ENCODE assay signal across 9 cellular contexts in the genomic region with DNA sequence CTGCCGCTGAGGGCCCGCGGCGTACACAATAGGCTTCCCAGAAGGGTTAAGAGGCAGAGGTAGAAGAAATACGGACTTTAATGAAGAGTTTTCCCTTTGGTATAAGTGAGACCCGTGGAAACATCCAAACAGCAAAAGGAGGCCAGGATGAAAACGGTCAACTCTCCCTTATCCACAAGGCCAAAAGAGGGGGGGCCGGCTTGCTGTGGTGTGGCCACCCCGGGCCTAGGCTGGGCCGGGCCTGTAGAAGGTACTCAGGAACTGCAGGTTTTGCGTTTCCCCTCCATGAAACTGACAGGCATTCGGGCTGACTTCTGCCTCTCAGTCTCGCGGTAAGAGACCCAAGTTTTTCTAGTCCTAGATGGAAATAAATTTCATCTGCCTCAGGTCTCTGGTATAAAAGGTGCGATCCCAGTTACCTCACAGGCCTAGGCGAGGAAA. TPM values are rescaled to one million over a fixed set of nuclear protein-coding genes. Genes with fewer than 3 reads are reported as not detected.
A peak's percentile ranks its signal among the peaks of the same experiment; 100 is the strongest.
DNase-seq lines count a peak whose midpoint lies in the region; ATAC-seq, FAIRE-seq and TF ChIP-seq lines count a peak whose summit lies in the region.
"Had no signal": no experiment of that assay in that cellular context is flagged by ENCODE, and none has a peak within 500 bp of the region (broad histone marks: within the 10 kb centered on the region; RNA-seq: fewer than 3 reads in every experiment).

No MANE protein-coding gene starts in this region.

- H3K9ac ChIP-seq in GM23248 (peak overlapping the region; percentile 82), H1 (replicated peaks in 1 of 4; ENCODE audit: extremely low read depth in 1 of 4, low read depth in 3 of 4, low read length in 3 of 4) (peak overlapping the region; percentile 19 to 96 (median 94); a peak in 6 of 7 replicates)

- H3K79me2 ChIP-seq in GM23248 (ENCODE audit: insufficient read depth) (peaks cover 45% of the 10 kb centered on the region), H1 (ENCODE audit: control insufficient read depth in 1 of 2, insufficient read depth in 2 of 2, low read length in 2 of 2) (peaks cover 0 to 18% of the 10 kb centered on the region in 2 experiments; a peak in 3 of 4 replicates)

- H2AFZ ChIP-seq in GM23248: peak overlapping the region; percentile 40
- no peak overlapping the region for H2AFZ ChIP-seq in H1 (ENCODE audit: low read length)

- in situ Hi-C loops in GM23248 (cut with MboI): no loop called here

- no peak; a peak in 1 of 3 replicates for TF ChIP-seq POLR2A in H1 (IDR thresholded peaks at IDR 0.05; ENCODE audit: control extremely low read depth in 1 of 2, low read depth in 2 of 2, low read length in 2 of 2)

- peak overlapping the region; percentile 28; the same call in 1 of the 2 replicates for H3K18ac ChIP-seq in H1 (ENCODE audit: extremely low read depth, low read length)

- H4K91ac ChIP-seq in H1 (replicated peaks; ENCODE audit: insufficient read length, low read length): no peak overlapping the region

- DNase-seq in DMS114 treated with DMSO at 0.1 percent for 48 hours (lab: John Stamatoyannopoulos, UW; ENCODE audit: unreplicated experiment): peak; percentile 39
- peak; percentile 53 for DNase-seq in GM23248
- peak; percentile 62 for DNase-seq in RKO (ENCODE audit: low spot score)
- DNase-seq in H1 (ENCODE audit: low read depth in 1 of 2, low spot score in 2 of 2): no peak
- peak; percentile 39 for DNase-seq in myocyte (ENCODE audit: low read depth)
- no peak for DNase-seq in ureter (ENCODE audit: low spot score)
- DNase-seq in activated CD4-positive, alpha-beta T cell treated with anti-CD3 and anti-CD28 coated beads for 4 hours: no peak

- H3K4me2 ChIP-seq in GM23248 (ENCODE audit: unreplicated experiment) (peak overlapping the region; percentile 91), H1 (ENCODE audit: insufficient read depth in 1 of 2, low read depth in 2 of 2, low read length in 2 of 2) (peak overlapping the region; percentile 67 to 81)

- H2AK5ac ChIP-seq in H1 (ENCODE audit: low read depth, low read length): no peak overlapping the region

- no peak overlapping the region for H2BK20ac ChIP-seq in H1 (ENCODE audit: low read length)

- peaks cover 15% of the 10 kb centered on the region for H3K4me1 ChIP-seq in GM23248 (ENCODE audit: insufficient read depth)
- H3K4me1 ChIP-seq in H1 (replicated peaks in 1 of 4; ENCODE audit: control insufficient read depth in 3 of 4, insufficient read depth in 4 of 4, low read length in 3 of 4): peaks cover 1 to 4% (median 3%) of the 10 kb centered on the region in 4 experiments; a peak in 6 of 7 replicates

- no peak overlapping the region for H2BK5ac ChIP-seq in H1 (ENCODE audit: low read depth, low read length)

- CTCF ChIA-PET in H1 (lab: Charles Lee; ENCODE audit: partially characterized antibody): interaction anchor here (1.0 to 8.2 kb wide), 7 partner anchors 22 to 98 kb away, joined by 3 to 113 read pairs (median 3); partner anchors contain the start of gene LENEP

- peaks cover 20% of the 10 kb centered on the region for H3K36me3 ChIP-seq in GM23248 (ENCODE audit: low read depth)
- H3K36me3 ChIP-seq in H1 (ENCODE audit: control insufficient read depth in 2 of 4, insufficient read depth in 4 of 4, low read length in 3 of 4): peaks cover 18 to 44% (median 39%) of the 10 kb centered on the region in 4 experiments

- no peak for TF ChIP-seq CTCF in H1 (IDR thresholded peaks at IDR 0.05; ENCODE audit: control extremely low read depth in 1 of 3, insufficient read depth in 1 of 3, low read depth in 1 of 3, low read length in 3 of 3)

- no peak for ATAC-seq in HG02610 (IDR thresholded peaks at IDR 0.05; ENCODE audit: unreplicated experiment)

- POLR2A ChIA-PET in H1 (lab: Charles Lee; ENCODE audit: partially characterized antibody): interaction anchor here (1.2 to 42.8 kb wide), 8 partner anchors 3 to 354 kb away, joined by 3 to 662 read pairs (median 4); partner anchors contain the start of genes CKS1B, FLAD1, LENEP and PBXIP1

- no peaks in the 10 kb centered on the region for H4K20me1 ChIP-seq in GM23248 (ENCODE audit: insufficient read depth)
- H4K20me1 ChIP-seq in H1 (replicated peaks in 1 of 2; ENCODE audit: control insufficient read depth in 1 of 2, insufficient read depth in 2 of 2, low read length in 2 of 2): peaks cover 0 to 8% of the 10 kb centered on the region in 2 experiments

- H3K27ac ChIP-seq in GM23248: peak overlapping the region; percentile 70
- peak overlapping the region; percentile 99; the same call in 1 of the 2 replicates for H3K27ac ChIP-seq in H1 (ENCODE audit: low read depth, low read length)

- no peaks in the 10 kb centered on the region for H3K9me2 ChIP-seq in GM23248 (ENCODE audit: insufficient read depth)

- no peak overlapping the region; the same call in 1 of the 2 replicates for H2BK12ac ChIP-seq in H1 (ENCODE audit: low read depth, low read length)

- H3K27me3 ChIP-seq in GM23248 (replicated peaks; ENCODE audit: insufficient read depth): no peaks in the 10 kb centered on the region
- H3K27me3 ChIP-seq in H1 (replicated peaks in 1 of 4; ENCODE audit: control insufficient read depth in 3 of 4, extremely low read depth in 1 of 4, insufficient read depth in 3 of 4, low read length in 3 of 4): no peaks in the 10 kb centered on the region; a peak in 1 of 7 replicates

- WGBS in GM23248 (ENCODE audit: low coverage in 1 of 2, low lambda C conversion rate in 2 of 2, missing lambda C conversion rate in 2 of 2), 2 experiments: 7% methylated on average over 16 of the region's 16 CpGs
- 33% methylated on average over 16 of the region's 16 CpGs; no CpG with 5 or more reads in 1 of the 2 experiments for WGBS in H1 (ENCODE audit: extremely low coverage in 1 of 2, insufficient coverage in 1 of 2, insufficient read length in 1 of 2, insufficient replicate concordance in 2 of 2, low coverage in 1 of 2, low lambda C conversion rate in 2 of 2, missing lambda C conversion rate in 1 of 2), 2 experiments

- H3K4me3 ChIP-seq in GM23248 (peak overlapping the region; percentile 79), H1 (ENCODE audit: extremely low read depth in 1 of 4, insufficient read depth in 2 of 4, low read depth in 3 of 4, low read length in 4 of 4) (peak overlapping the region; percentile 50 to 84 (median 54))

- peaks cover 39% of the 10 kb centered on the region for H3F3A ChIP-seq in GM23248 (ENCODE audit: insufficient read depth)

- TF ChIP-seq RAD21 in H1 (IDR thresholded peaks at IDR 0.05 in 1 of 2, conservative IDR thresholded peaks at IDR 0.05 in 1 of 2; ENCODE audit: low read depth in 2 of 2, low read length in 2 of 2): no peak

- H3K56ac ChIP-seq in H1 (replicated peaks; ENCODE audit: insufficient read length, low read depth, low read length): peak overlapping the region; percentile 5

- no peaks in the 10 kb centered on the region for H3K23me2 ChIP-seq in H1 (ENCODE audit: low read depth, low read length)

- H3K23ac ChIP-seq in H1 (ENCODE audit: insufficient read length): no peak overlapping the region

- H3K4ac ChIP-seq in H1 (replicated peaks; ENCODE audit: insufficient read length, low read depth, low read length): no peak overlapping the region

- no peak overlapping the region for H3K14ac ChIP-seq in H1 (ENCODE audit: insufficient read length)

- no peak for FAIRE-seq in H1 (lab: Jason Lieb, UNC)
- FAIRE-seq: TTC549 had no signal

- no peak overlapping the region for H2BK15ac ChIP-seq in H1 (ENCODE audit: low read length)

- H3K79me1 ChIP-seq in H1 (ENCODE audit: low read depth, low read length): peaks cover 4% of the 10 kb centered on the region

- peak overlapping the region; percentile 98 for H4K8ac ChIP-seq in H1 (ENCODE audit: extremely low read depth, insufficient read depth, low read length)

- no peak overlapping the region for H2BK120ac ChIP-seq in H1 (replicated peaks; ENCODE audit: low read depth, low read length)

- no peaks in the 10 kb centered on the region for H3K9me3 ChIP-seq in GM23248 (ENCODE audit: low read depth)
- H3K9me3 ChIP-seq in H1 (ENCODE audit: insufficient read depth in 2 of 2, low read depth in 1 of 2, low read length in 1 of 2): no peaks in the 10 kb centered on the region

- TF ChIP-seq EP300 in H1 (IDR thresholded peaks at IDR 0.05; ENCODE audit: borderline replicate concordance in 1 of 2, low read depth in 2 of 2, low read length in 2 of 2): no peak

- H4K5ac ChIP-seq in H1 (ENCODE audit: insufficient read length, low read depth, low read length): peak overlapping the region; percentile 67

RNA-seq across cellular contexts. Expression of gene PYGO2, which starts 0.7 kb away (rescaled TPM):
- total RNA-seq in GM23248 (2014; rRNA removed; shearing (Covaris generic)): 13.2 and 14.9 TPM in 2 replicates
- 14.7 and 15.4 TPM in 2 replicates for polyA plus RNA-seq in GM23248 (2016; fragmentation: Nextera tagmentation; extraction: Ambion mirVana)
- total RNA-seq in H1 (2021; fragmentation: NEBNext Ultra II Directional; extraction: Animal tissue kit (Norgen Biotek cat#: 25700)): 31.6 and 32.4 TPM in 2 replicates
- 31.0 and 36.3 TPM in 2 replicates for polyA plus RNA-seq in H1 (2011; rRNA removed)
- 24.4 TPM for polyA plus RNA-seq in H1 (2011; cell fraction: cytosol; rRNA removed)
- 31.8 TPM for polyA plus RNA-seq in H1 (2011; cell fraction: nucleus; rRNA removed)
- polyA plus RNA-seq in H1 (2012, experiment 1 of 2): 26.7 to 28.7 TPM (median 28.3 TPM) in 4 replicates
- 38.2 TPM for polyA plus RNA-seq in H1 (2012, experiment 2 of 2)
- polyA plus RNA-seq in H1 (2013, experiment 1 of 2): 22.4 TPM
- 21.0 TPM for polyA plus RNA-seq in H1 (2013, experiment 2 of 2)
- 17.6 and 24.9 TPM in 2 replicates for polyA minus RNA-seq in H1 (2011; rRNA and poly(A)+ RNA removed)
- polyA minus RNA-seq in H1 (2011; cell fraction: cytosol; rRNA and poly(A)+ RNA removed): 18.0 TPM
- 14.7 TPM for polyA minus RNA-seq in H1 (2011; cell fraction: nucleus; rRNA and poly(A)+ RNA removed)
- 25.8 and 31.0 TPM in 2 replicates for total RNA-seq in myocyte
- polyA plus RNA-seq in myocyte (2012): 27.0 TPM
- total RNA-seq in ureter: 35.8 TPM

RNA-seq across cellular contexts. Expression of gene PBXIP1, which starts 6.4 kb away (rescaled TPM):
- 70.4 and 72.2 TPM in 2 replicates for total RNA-seq in GM23248 (2014; rRNA removed; shearing (Covaris generic))
- polyA plus RNA-seq in GM23248 (2016; fragmentation: Nextera tagmentation; extraction: Ambion mirVana) (25.9 and 26.4 TPM in 2 replicates), H1 (2011; rRNA removed) (12.0 and 14.3 TPM in 2 replicates)
- 17.9 and 19.8 TPM in 2 replicates for total RNA-seq in H1 (2021; fragmentation: NEBNext Ultra II Directional; extraction: Animal tissue kit (Norgen Biotek cat#: 25700))
- polyA plus RNA-seq in H1 (2011; cell fraction: cytosol; rRNA removed): 22.3 TPM
- 31.4 TPM for polyA plus RNA-seq in H1 (2011; cell fraction: nucleus; rRNA removed)
- 23.2 to 27.8 TPM (median 26.0 TPM) in 4 replicates for polyA plus RNA-seq in H1 (2012, experiment 1 of 2)
- 15.7 TPM for polyA plus RNA-seq in H1 (2012, experiment 2 of 2)
- 23.5 TPM for polyA plus RNA-seq in H1 (2013, experiment 1 of 2)
- polyA plus RNA-seq in H1 (2013, experiment 2 of 2): 23.6 TPM
- 13.3 and 14.2 TPM in 2 replicates for polyA minus RNA-seq in H1 (2011; rRNA and poly(A)+ RNA removed)
- 12.4 TPM for polyA minus RNA-seq in H1 (2011; cell fraction: cytosol; rRNA and poly(A)+ RNA removed)
- polyA minus RNA-seq in H1 (2011; cell fraction: nucleus; rRNA and poly(A)+ RNA removed): 13.7 TPM
- total RNA-seq in myocyte (535 and 641 TPM in 2 replicates), ureter (71.2 TPM)
- polyA plus RNA-seq in myocyte (2012): 255 TPM

RNA-seq across cellular contexts. Expression of gene SHC1, which starts 8.3 kb away (rescaled TPM):
- total RNA-seq in GM23248 (2014; rRNA removed; shearing (Covaris generic)): 295 and 319 TPM in 2 replicates
- 275 and 278 TPM in 2 replicates for polyA plus RNA-seq in GM23248 (2016; fragmentation: Nextera tagmentation; extraction: Ambion mirVana)
- total RNA-seq in H1 (2021; fragmentation: NEBNext Ultra II Directional; extraction: Animal tissue kit (Norgen Biotek cat#: 25700)): 204 and 212 TPM in 2 replicates
- 177 and 197 TPM in 2 replicates for polyA plus RNA-seq in H1 (2011; rRNA removed)
- 199 TPM for polyA plus RNA-seq in H1 (2011; cell fraction: cytosol; rRNA removed)
- polyA plus RNA-seq in H1 (2011; cell fraction: nucleus; rRNA removed): 757 TPM
- polyA plus RNA-seq in H1 (2012, experiment 1 of 2): 146 to 233 TPM (median 185 TPM) in 4 replicates
- 206 TPM for polyA plus RNA-seq in H1 (2012, experiment 2 of 2)
- 197 TPM for polyA plus RNA-seq in H1 (2013, experiment 1 of 2)
- 196 TPM for polyA plus RNA-seq in H1 (2013, experiment 2 of 2)
- 204 and 224 TPM in 2 replicates for polyA minus RNA-seq in H1 (2011; rRNA and poly(A)+ RNA removed)
- polyA minus RNA-seq in H1 (2011; cell fraction: cytosol; rRNA and poly(A)+ RNA removed): 101 TPM
- 123 TPM for polyA minus RNA-seq in H1 (2011; cell fraction: nucleus; rRNA and poly(A)+ RNA removed)
- 165 and 171 TPM in 2 replicates for total RNA-seq in myocyte
- polyA plus RNA-seq in myocyte (2012): 295 TPM
- total RNA-seq in ureter: 216 TPM

RNA-seq across cellular contexts. Expression of gene CKS1B, which starts 12.2 kb away (rescaled TPM):
- total RNA-seq in GM23248 (2014; rRNA removed; shearing (Covaris generic)): 45.6 and 50.3 TPM in 2 replicates
- polyA plus RNA-seq in GM23248 (2016; fragmentation: Nextera tagmentation; extraction: Ambion mirVana): 113 and 119 TPM in 2 replicates
- 284 and 294 TPM in 2 replicates for total RNA-seq in H1 (2021; fragmentation: NEBNext Ultra II Directional; extraction: Animal tissue kit (Norgen Biotek cat#: 25700))
- 801 and 1,025 TPM in 2 replicates for polyA plus RNA-seq in H1 (2011; rRNA removed)
- 668 TPM for polyA plus RNA-seq in H1 (2011; cell fraction: cytosol; rRNA removed)
- polyA plus RNA-seq in H1 (2011; cell fraction: nucleus; rRNA removed): 301 TPM
- polyA plus RNA-seq in H1 (2012, experiment 1 of 2): 458 to 597 TPM (median 493 TPM) in 4 replicates
- 299 TPM for polyA plus RNA-seq in H1 (2012, experiment 2 of 2)
- polyA plus RNA-seq in H1 (2013, experiment 1 of 2): 459 TPM
- 480 TPM for polyA plus RNA-seq in H1 (2013, experiment 2 of 2)
- 354 and 434 TPM in 2 replicates for polyA minus RNA-seq in H1 (2011; rRNA and poly(A)+ RNA removed)
- polyA minus RNA-seq in H1 (2011; cell fraction: cytosol; rRNA and poly(A)+ RNA removed): 129 TPM
- polyA minus RNA-seq in H1 (2011; cell fraction: nucleus; rRNA and poly(A)+ RNA removed): 123 TPM
- total RNA-seq in myocyte: 26.6 and 33.5 TPM in 2 replicates
- polyA plus RNA-seq in myocyte (2012): 56.5 TPM
- 24.8 TPM for total RNA-seq in ureter

RNA-seq across cellular contexts. Expression of gene FLAD1, which starts 20.9 kb away (rescaled TPM):
- total RNA-seq in GM23248 (2014; rRNA removed; shearing (Covaris generic)): 15.6 and 21.3 TPM in 2 replicates
- polyA plus RNA-seq in GM23248 (2016; fragmentation: Nextera tagmentation; extraction: Ambion mirVana) (26.4 and 30.2 TPM in 2 replicates), H1 (2011; rRNA removed) (143 and 189 TPM in 2 replicates)
- total RNA-seq in H1 (2021; fragmentation: NEBNext Ultra II Directional; extraction: Animal tissue kit (Norgen Biotek cat#: 25700)): 97.4 and 104 TPM in 2 replicates
- polyA plus RNA-seq in H1 (2011; cell fraction: cytosol; rRNA removed): 152 TPM
- 250 TPM for polyA plus RNA-seq in H1 (2011; cell fraction: nucleus; rRNA removed)
- 116 to 134 TPM (median 122 TPM) in 4 replicates for polyA plus RNA-seq in H1 (2012, experiment 1 of 2)
- polyA plus RNA-seq in H1 (2012, experiment 2 of 2): 127 TPM
- 95.1 TPM for polyA plus RNA-seq in H1 (2013, experiment 1 of 2)
- 95.5 TPM for polyA plus RNA-seq in H1 (2013, experiment 2 of 2)
- 149 and 177 TPM in 2 replicates for polyA minus RNA-seq in H1 (2011; rRNA and poly(A)+ RNA removed)
- polyA minus RNA-seq in H1 (2011; cell fraction: cytosol; rRNA and poly(A)+ RNA removed): 69.5 TPM
- polyA minus RNA-seq in H1 (2011; cell fraction: nucleus; rRNA and poly(A)+ RNA removed): 81.1 TPM
- total RNA-seq in myocyte (27.2 and 28.1 TPM in 2 replicates), ureter (48.3 TPM)
- 29.4 TPM for polyA plus RNA-seq in myocyte (2012)

Comparison
In these comparisons a context has a peak if more than half of its experiments do, and no peak if none do; other contexts are left out.
1. DNase-seq: peak in DMS114 treated with DMSO at 0.1 percent for 48 hours (single experiment), GM23248 (single experiment), RKO (single experiment) and myocyte (single experiment); none in H1 (0 of 2), ureter (single experiment) and activated CD4-positive, alpha-beta T cell treated with anti-CD3 and anti-CD28 coated beads for 4 hours (0 of 2).